ENCODE assay signal across 17 cellular contexts in the genomic region with DNA sequence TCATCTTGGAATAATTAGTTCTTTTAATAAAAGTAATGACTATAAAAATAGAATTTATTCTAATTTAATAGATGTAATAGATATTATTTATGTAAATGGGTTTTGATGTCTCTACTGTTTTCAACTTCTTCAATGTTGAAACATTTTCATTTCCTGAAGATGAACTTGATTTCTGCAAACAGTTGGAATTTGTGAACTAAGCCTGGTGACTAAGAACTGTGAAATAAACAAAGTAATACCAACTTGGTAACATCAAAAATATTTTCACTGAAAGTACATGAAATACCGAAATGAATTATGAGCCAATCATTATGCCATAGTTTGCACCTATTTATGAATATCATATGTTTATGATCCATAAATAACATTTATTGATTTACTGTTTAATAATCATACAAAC.
DNase-seq lines count a peak whose midpoint lies in the region; ATAC-seq, FAIRE-seq and TF ChIP-seq lines count a peak whose summit lies in the region.
"Had no signal": no experiment of that assay in that cellular context is flagged by ENCODE, and none has a peak within 500 bp of the region (broad histone marks: within the 10 kb centered on the region; RNA-seq: fewer than 3 reads in every experiment).

No MANE protein-coding gene starts in this region.

- H2AFZ ChIP-seq in GM23248, result no peak overlapping the region

- H3K9me3 ChIP-seq in GM23248 (ENCODE audit: low read depth) (no peaks in the 10 kb centered on the region), pancreas (no peaks in the 10 kb centered on the region)
- H3K9me3 ChIP-seq: HAP-1 had no signal

- no peaks in the 10 kb centered on the region for H4K20me1 ChIP-seq in GM23248 (ENCODE audit: insufficient read depth)
- H4K20me1 ChIP-seq: BLaER1 had no signal

- no peak overlapping the region for H3K4me3 ChIP-seq in GM23248
- H3K4me3 ChIP-seq in pancreas, result no peak overlapping the region
- H3K4me3 ChIP-seq: BLaER1, GM12878, HAP-1 had no signal

- TF ChIP-seq CTCF in pancreas (IDR thresholded peaks at IDR 0.05), result no peak
- no peak for TF ChIP-seq CTCF in GM10266 (IDR thresholded peaks at IDR 0.05; ENCODE audit: control insufficient read depth, insufficient read depth, low read depth, missing control alignments)

- H3K36me3 ChIP-seq in GM23248 (ENCODE audit: low read depth) (no peaks in the 10 kb centered on the region), pancreas (no peaks in the 10 kb centered on the region)
- H3K36me3 ChIP-seq: BLaER1, HAP-1 had no signal

- in situ Hi-C loops in GM23248 (cut with MboI), result loop anchor here (10.0 kb wide), 1 partner anchor 242 kb away; no protein-coding TSS in a partner anchor

- no peaks in the 10 kb centered on the region for H3F3A ChIP-seq in GM23248 (ENCODE audit: insufficient read depth)

- intact Hi-C loops in pancreas (cut with DNase I), result no loop called here

- no peaks in the 10 kb centered on the region for H3K79me2 ChIP-seq in GM23248 (ENCODE audit: insufficient read depth)

- DNase-seq in GM23248, result peak; percentile 3
- DNase-seq in amniotic epithelial cell (ENCODE audit: low read depth), result peak; percentile 73
- DNase-seq in fibroblast of gingiva (ENCODE audit: low read depth), result peak; percentile 68
- no peak for DNase-seq in pancreas
- no peak for DNase-seq in GM10266 (ENCODE audit: extremely low spot score)
- no peak for DNase-seq in KG1 (lab: John Stamatoyannopoulos, UW)
- DNase-seq: 8988T; CD4-positive, alpha-beta memory T cell; DMS153; DMS79; GF-D8 had no signal

- 0 to 5% methylated on average over 1 of the region's 1 CpG for WGBS in GM23248 (ENCODE audit: low coverage in 1 of 2, low lambda C conversion rate in 2 of 2, missing lambda C conversion rate in 2 of 2), 2 experiments
- 76 to 86% methylated on average over 1 of the region's 1 CpG for WGBS in pancreas, 2 donors

- ATAC-seq in pancreas (no peak), HG03135 (IDR thresholded peaks at IDR 0.05; ENCODE audit: unreplicated experiment) (no peak)
- ATAC-seq: GM12878 had no signal

- no peak overlapping the region for H3K27ac ChIP-seq in GM23248
- no peak overlapping the region for H3K27ac ChIP-seq in pancreas
- H3K27ac ChIP-seq: BLaER1, HL-60 had no signal

- H3K9ac ChIP-seq in GM23248, result no peak overlapping the region
- H3K9ac ChIP-seq: BLaER1 had no signal

- no peak overlapping the region for H3K4me2 ChIP-seq in GM23248 (ENCODE audit: unreplicated experiment)
- H3K4me2 ChIP-seq: BLaER1 had no signal

- H3K4me1 ChIP-seq in GM23248 (ENCODE audit: insufficient read depth), result no peaks in the 10 kb centered on the region
- no peaks in the 10 kb centered on the region for H3K4me1 ChIP-seq in pancreas
- H3K4me1 ChIP-seq: BLaER1, HAP-1 had no signal

- no peaks in the 10 kb centered on the region for H3K9me2 ChIP-seq in GM23248 (ENCODE audit: insufficient read depth)

- peak; percentile 29 for FAIRE-seq in pancreas (lab: Jason Lieb, UNC)
- FAIRE-seq: GM12878, GM19239 had no signal

- H3K27me3 ChIP-seq in GM23248 (replicated peaks; ENCODE audit: insufficient read depth) (peaks cover 14% of the 10 kb centered on the region; the same call in 1 of the 2 replicates), pancreas (no peaks in the 10 kb centered on the region)
- H3K27me3 ChIP-seq: BLaER1 had no signal

Comparison
In these comparisons a context has a peak if more than half of its experiments do, and no peak if none do; other contexts are left out.
1. DNase-seq: peak in GM23248 (single experiment), amniotic epithelial cell (single experiment) and fibroblast of gingiva (single experiment); none in pancreas (0 of 6), GM10266 (single experiment) and KG1 (single experiment).